8 cellular contexts compared by ENCODE assay signal in the genomic region with DNA sequence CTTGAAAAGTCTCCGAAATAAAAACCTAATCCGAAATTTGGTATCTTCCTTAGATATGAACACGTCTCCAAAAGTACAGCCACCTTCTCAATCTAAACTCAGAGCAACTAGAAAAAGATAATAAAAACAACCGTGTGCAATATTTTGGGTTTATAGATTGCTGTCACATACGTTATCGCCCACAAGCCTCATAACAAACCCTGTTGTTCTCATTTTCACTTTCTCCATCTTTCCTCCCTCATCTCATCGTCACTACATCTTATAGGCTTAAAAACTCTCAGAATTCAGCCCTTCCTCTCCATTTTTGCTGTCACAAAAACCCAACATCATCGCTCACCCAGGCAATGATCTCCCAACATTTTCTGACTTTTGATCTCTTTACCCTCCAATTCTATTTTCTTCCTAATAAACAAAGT.
DNase-seq lines count a peak whose midpoint lies in the region; ATAC-seq and TF ChIP-seq lines count a peak whose summit lies in the region.

No MANE protein-coding gene starts in this region.

- H3K27me3 ChIP-seq in HL-60 (ENCODE audit: insufficient read depth, poor library complexity, severe bottlenecking) (no peaks in the 10 kb centered on the region), neutrophil (peaks cover 17% of the 10 kb centered on the region)

- H3K9me3 ChIP-seq in neutrophil, result no peaks in the 10 kb centered on the region

- H3K4me3 ChIP-seq in HL-60 (replicated peaks; ENCODE audit: insufficient read depth, low read length) (peak overlapping the region; percentile 98), coronary artery (peak overlapping the region; percentile 90), neutrophil (ENCODE audit: low read depth in 1 of 2, low read length in 1 of 2) (peak overlapping the region; percentile 67 to 86)

- no peaks in the 10 kb centered on the region for H3K36me3 ChIP-seq in neutrophil

- DNase-seq in HL-60 (ENCODE audit: low read depth in 1 of 2, low spot score in 1 of 2) (no peak), coronary artery (ENCODE audit: low spot score) (no peak), NCI-H524 treated with DMSO at 0.1 percent for 48 hours (lab: John Stamatoyannopoulos, UW) (no peak), DMS114 treated with DMSO at 0.1 percent for 48 hours (lab: John Stamatoyannopoulos, UW; ENCODE audit: unreplicated experiment) (no peak), NCI-H1092 (lab: John Stamatoyannopoulos, UW) (no peak)

- peak overlapping the region; percentile 60 for H3K27ac ChIP-seq in HL-60 (replicated peaks)
- peak overlapping the region in 1 of 2 donors; percentile 33 for H3K27ac ChIP-seq in coronary artery
- peak overlapping the region; percentile 66 for H3K27ac ChIP-seq in neutrophil

- peaks cover 20 to 21% of the 10 kb centered on the region in 2 experiments for H3K4me1 ChIP-seq in neutrophil (ENCODE audit: control insufficient read depth in 1 of 2, insufficient read depth in 1 of 2, low read depth in 1 of 2, low read length in 1 of 2)

- TF ChIP-seq CTCF in HL-60 (IDR thresholded peaks at IDR 0.05; ENCODE audit: insufficient read depth, low read length), result no peak
- no peak for TF ChIP-seq CTCF in coronary artery (IDR thresholded peaks at IDR 0.05)
- TF ChIP-seq CTCF in neutrophil (IDR thresholded peaks at IDR 0.05), result no peak

- ATAC-seq in GM19023 (IDR thresholded peaks at IDR 0.05; ENCODE audit: unreplicated experiment) (peak; percentile 13), GM21390 (IDR thresholded peaks at IDR 0.05; ENCODE audit: unreplicated experiment) (no peak)
